8 cellular contexts compared by ENCODE assay signal in the genomic region with DNA sequence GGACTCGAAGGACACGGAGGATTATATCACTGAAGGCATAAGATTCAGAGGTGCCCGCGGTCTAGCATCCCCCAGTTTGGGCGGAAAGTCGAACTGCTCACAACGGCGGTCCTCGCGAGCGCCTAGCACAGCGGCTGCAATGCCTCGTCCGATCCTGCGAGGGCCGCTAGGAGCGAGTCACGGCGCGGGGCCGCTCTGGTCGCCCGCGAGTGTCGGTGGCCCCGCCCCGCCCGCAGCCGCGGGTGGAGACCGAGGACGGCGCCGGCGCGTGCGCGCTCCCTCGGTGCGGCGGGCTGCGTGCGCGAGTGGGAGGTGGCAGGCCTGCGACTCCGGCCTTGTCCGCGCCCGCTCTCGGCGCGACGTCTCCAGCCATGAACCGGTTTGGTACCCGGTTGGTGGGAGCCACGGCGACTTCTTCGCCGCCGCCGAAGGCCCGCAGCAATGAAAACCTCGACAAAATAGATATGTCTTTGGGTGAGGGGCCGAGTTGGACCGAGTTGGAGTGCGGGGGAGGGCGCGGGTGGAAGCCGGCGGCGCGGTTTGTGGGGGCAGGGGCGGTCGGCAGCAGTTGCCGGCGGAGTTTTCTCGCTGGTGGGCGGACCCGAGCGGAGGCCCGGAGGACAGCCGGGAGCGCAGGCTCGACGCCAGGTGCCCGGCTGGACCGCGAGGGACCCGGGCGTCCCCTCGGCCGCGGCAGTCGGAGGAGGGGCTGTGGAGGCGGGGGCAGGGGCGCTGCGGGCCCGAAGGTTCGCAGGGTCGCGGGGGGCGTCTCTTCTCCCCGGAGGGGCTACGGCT. TPM values are rescaled to one million over a fixed set of nuclear protein-coding genes. Genes with fewer than 3 reads are reported as not detected.
DNase-seq lines count a peak whose midpoint lies in the region; ATAC-seq and TF ChIP-seq lines count a peak whose summit lies in the region.

A gene with protein sequence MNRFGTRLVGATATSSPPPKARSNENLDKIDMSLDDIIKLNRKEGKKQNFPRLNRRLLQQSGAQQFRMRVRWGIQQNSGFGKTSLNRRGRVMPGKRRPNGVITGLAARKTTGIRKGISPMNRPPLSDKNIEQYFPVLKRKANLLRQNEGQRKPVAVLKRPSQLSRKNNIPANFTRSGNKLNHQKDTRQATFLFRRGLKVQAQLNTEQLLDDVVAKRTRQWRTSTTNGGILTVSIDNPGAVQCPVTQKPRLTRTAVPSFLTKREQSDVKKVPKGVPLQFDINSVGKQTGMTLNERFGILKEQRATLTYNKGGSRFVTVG (plus strand): TSS at position 283 of the 795 bp plus-strand sequence. CDS start 89 bp downstream, at position 372.

- H3K4me1 ChIP-seq in BE2C, result no peaks in the 10 kb centered on the region

- TF ChIP-seq CTCF in BE2C (IDR thresholded peaks at IDR 0.05; ENCODE audit: low read depth, low read length), result peak; percentile 29

- no peaks in the 10 kb centered on the region for H3K27me3 ChIP-seq in BE2C

- DNase-seq in BE2C, result peak; percentile 94
- DNase-seq in GM19238 (ENCODE audit: insufficient read length, low spot score), result peak; percentile 83
- peak; percentile 72 for DNase-seq in NCI-H524 treated with DMSO at 0.1 percent for 48 hours (lab: John Stamatoyannopoulos, UW)
- peak; percentile 84 to 86 for DNase-seq in activated CD4-positive, alpha-beta T cell treated with anti-CD3 and anti-CD28 coated beads for 4 hours
- DNase-seq in left colon, result peak; percentile 85 to 92
- peak; percentile 74 to 79 for DNase-seq in stimulated activated CD4-positive, alpha-beta T cell treated with anti-CD3 and anti-CD28 coated beads, Interleukin-1b, Interleukin-23, amount 100 ng/mL, for 4 hours (ENCODE audit: low read depth in 2 of 2)

- H3K4me3 ChIP-seq in BE2C (ENCODE audit: low read depth, low read length), result peak within 1 kb of the TSS; percentile 97

- intact Hi-C loops in left colon (cut with DNase I, micrococcal nuclease), result no loop called here

- no peaks in the 10 kb centered on the region for H3K9me3 ChIP-seq in BE2C

- peaks cover 3% of the 10 kb centered on the region; the same call in 1 of the 2 replicates for H3K36me3 ChIP-seq in BE2C

- ATAC-seq in HG03439 (IDR thresholded peaks at IDR 0.05; ENCODE audit: unreplicated experiment) (peak; percentile 80), left colon (peak; percentile 93)

- peak within 1 kb of the TSS; percentile 89 for H3K27ac ChIP-seq in cingulate gyrus (ENCODE audit: low read depth, low read length)

RNA-seq across cellular contexts. Expression of the gene that starts here (rescaled TPM):
- 53.4 TPM for polyA plus RNA-seq in BE2C (2012; ENCODE audit: insufficient read depth, insufficient read length, low read depth)
- total RNA-seq in left colon, result 10 to 100 TPM; 32.6 to 37.5 TPM

Comparison
In these comparisons a context has a peak if more than half of its experiments do, and no peak if none do; other contexts are left out.
1. Peak in every context shown above with its lines: DNase-seq, ATAC-seq, H3K4me3 ChIP-seq and H3K27ac ChIP-seq.